In the genomic region with DNA sequence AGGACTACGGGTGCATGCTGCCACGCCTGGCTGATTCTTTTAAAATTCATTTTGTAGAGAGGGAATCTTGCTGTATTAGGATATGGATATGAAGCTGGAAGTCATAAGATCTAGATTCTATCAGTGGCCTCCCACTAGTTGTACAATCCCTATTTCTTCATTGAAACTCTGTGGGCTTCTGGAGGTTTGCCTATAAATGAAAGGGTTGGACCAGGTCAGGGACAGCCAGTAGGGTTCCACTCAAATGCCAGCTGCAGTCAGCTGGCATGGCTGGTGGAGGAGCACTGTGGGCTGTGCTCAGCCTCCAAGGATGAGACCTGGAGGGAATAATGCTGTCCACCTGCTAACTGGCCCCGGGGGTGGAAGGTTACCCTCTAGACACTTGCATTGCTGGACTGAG, we compare ENCODE assay signal across 24 cellular contexts.
"Had no signal": no experiment of that assay in that cellular context is flagged by ENCODE, and none has a peak within 500 bp of the region (broad histone marks: within the 10 kb centered on the region; RNA-seq: fewer than 3 reads in every experiment).

No MANE protein-coding gene starts in this region.

- H3K9me3 ChIP-seq: SJSA1 had no signal

- H3K27me3 ChIP-seq: SJSA1 had no signal

- DNase-seq: Kasumi-1, MM.1S, MV-4-11, NCI-H1048, NCI-H1105, NCI-H1417, NCI-H1436 treated with DMSO at 0.1 percent for 48 hours, NCI-H1694, NCI-H187 treated with DMSO at 0.1 percent for 48 hours, NCI-H2029 treated with DMSO at 0.1 percent for 48 hours, NCI-H2171 treated with DMSO at 0.1 percent for 48 hours, NCI-H345, NCI-H446 treated with DMSO at 0.1 percent for 48 hours, NCI-H510A treated with DMSO at 0.1 percent for 48 hours, NCI-H526, NCI-H82, Right ventricle myocardium superior, SIG-M5 had no signal

- H3K27me3 Mint-ChIP-seq: IgD-negative memory B cell had no signal

- ATAC-seq: K562 had no signal

- H3K27ac ChIP-seq: HL-60, KMS-11, SJSA1, SK-N-MC had no signal

- H3K4me3 ChIP-seq: K562, SJSA1, SK-N-MC had no signal

- H3K4me2 ChIP-seq: KMS-11 had no signal

- H3K9ac ChIP-seq: KMS-11 had no signal

- H3K27ac Mint-ChIP-seq: IgD-negative memory B cell had no signal

- H3K9me3 Mint-ChIP-seq: IgD-negative memory B cell had no signal

- H3K4me3 Mint-ChIP-seq: IgD-negative memory B cell had no signal

- H3K36me3 ChIP-seq: SJSA1 had no signal
